In the genomic region with DNA sequence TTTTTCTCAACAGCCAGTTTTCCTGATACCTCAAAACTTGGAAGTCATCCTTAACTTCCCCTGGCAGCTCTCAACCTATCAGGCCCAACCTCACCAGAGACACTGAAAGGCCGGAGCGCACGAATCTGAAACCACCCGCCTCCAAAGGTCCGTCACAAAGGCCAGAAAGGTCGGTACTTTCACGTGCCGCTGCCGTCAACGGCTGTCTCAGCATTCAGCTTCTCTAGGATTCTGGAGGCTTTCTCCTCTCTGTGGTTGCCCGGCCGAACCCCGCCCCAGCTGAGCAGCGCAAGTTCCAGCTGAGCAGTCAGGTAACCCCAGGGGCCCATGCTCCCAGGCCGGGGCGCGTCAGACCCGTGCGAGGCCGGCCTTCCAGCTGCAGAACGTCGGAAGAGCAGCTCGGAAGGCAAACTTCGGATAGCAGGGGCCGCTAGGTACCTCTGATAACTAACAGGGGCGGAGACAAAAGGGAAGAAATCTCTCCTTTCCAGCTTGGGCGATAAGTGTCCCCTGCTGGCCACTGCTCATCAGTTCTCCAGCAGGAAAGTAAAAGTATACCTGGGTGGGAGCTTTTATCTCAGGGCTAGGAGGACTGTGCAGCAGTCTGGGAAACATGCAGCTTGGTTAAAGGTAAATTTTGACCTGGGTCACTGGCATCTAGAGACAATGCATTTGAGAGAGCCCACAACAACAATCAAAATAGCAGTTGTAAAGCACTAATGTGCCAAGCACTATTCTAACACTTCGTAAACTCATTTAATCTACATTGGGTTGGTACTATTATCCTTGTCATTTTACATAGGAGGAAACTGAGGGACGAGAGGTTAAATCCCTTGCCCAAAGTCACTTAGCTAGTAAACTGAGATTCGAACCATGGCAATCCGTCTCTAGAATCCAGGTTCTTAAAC, we compare ENCODE assay signal across 1 cellular context.
A peak's percentile ranks its signal among the peaks of the same experiment; 100 is the strongest.
TF ChIP-seq lines count a peak whose summit lies in the region.

No MANE protein-coding gene starts in this region.

TF ChIP-seq in A549, 52 proteins besides CTCF, POLR2A, EP300 and RAD21:
- TF ChIP-seq MAZ (IDR thresholded peaks at IDR 0.05; ENCODE audit: borderline replicate concordance, low read depth, low read length) (no peak), SREBF2 (IDR thresholded peaks at IDR 0.05) (no peak), RFX5 (IDR thresholded peaks at IDR 0.05) (no peak), BHLHE40 (IDR thresholded peaks at IDR 0.05; ENCODE audit: low read depth, low read length) (peak; percentile 98), MAFK (IDR thresholded peaks at IDR 0.05; ENCODE audit: partially characterized antibody) (no peak), NPAS2 (CRISPR knock-in tag; IDR thresholded peaks at IDR 0.05; ENCODE audit: borderline replicate concordance) (no peak), USF2 (IDR thresholded peaks at IDR 0.05) (peak; percentile 39; the same call in 1 of the 2 replicates), PHF8 (IDR thresholded peaks at IDR 0.05; ENCODE audit: borderline replicate concordance, low read depth) (no peak), TP53 (CRISPR knock-in tag; IDR thresholded peaks at IDR 0.05) (no peak), HES2 (IDR thresholded peaks at IDR 0.05) (no peak), MYC (IDR thresholded peaks at IDR 0.05; ENCODE audit: borderline replicate concordance, low read length) (no peak), HOXA7 (CRISPR knock-in tag; IDR thresholded peaks at IDR 0.05) (no peak), HDAC2 (IDR thresholded peaks at IDR 0.05) (no peak), ZC3H11A (IDR thresholded peaks at IDR 0.05) (no peak), MAX (IDR thresholded peaks at IDR 0.05) (peak; percentile 98), GATA3 (IDR thresholded peaks at IDR 0.05; ENCODE audit: borderline replicate concordance) (no peak; the same call in 1 of the 2 replicates), RARB (CRISPR knock-in tag; IDR thresholded peaks at IDR 0.05) (no peak), FOSL2 (IDR thresholded peaks at IDR 0.05) (no peak), FOSL2 (CRISPR knock-in tag; IDR thresholded peaks at IDR 0.05) (no peak), NR3C1 (IDR thresholded peaks at IDR 0.05) (no peak), EHF (CRISPR knock-in tag; IDR thresholded peaks at IDR 0.05) (no peak), SMC3 (IDR thresholded peaks at IDR 0.05) (peak; percentile 31; the same call in 1 of the 3 replicates), EHMT2 (IDR thresholded peaks at IDR 0.05; ENCODE audit: low read depth) (no peak), HEYL (CRISPR knock-in tag; IDR thresholded peaks at IDR 0.05) (no peak), BCL3 (IDR thresholded peaks at IDR 0.05) (no peak), JUN (IDR thresholded peaks at IDR 0.05) (peak in 1 of 2 experiments; percentile 58; a peak in 1 of 5 replicates), CEBPB (IDR thresholded peaks at IDR 0.05) (no peak)
- TF ChIP-seq, protein P1, sequence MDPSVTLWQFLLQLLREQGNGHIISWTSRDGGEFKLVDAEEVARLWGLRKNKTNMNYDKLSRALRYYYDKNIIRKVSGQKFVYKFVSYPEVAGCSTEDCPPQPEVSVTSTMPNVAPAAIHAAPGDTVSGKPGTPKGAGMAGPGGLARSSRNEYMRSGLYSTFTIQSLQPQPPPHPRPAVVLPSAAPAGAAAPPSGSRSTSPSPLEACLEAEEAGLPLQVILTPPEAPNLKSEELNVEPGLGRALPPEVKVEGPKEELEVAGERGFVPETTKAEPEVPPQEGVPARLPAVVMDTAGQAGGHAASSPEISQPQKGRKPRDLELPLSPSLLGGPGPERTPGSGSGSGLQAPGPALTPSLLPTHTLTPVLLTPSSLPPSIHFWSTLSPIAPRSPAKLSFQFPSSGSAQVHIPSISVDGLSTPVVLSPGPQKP (IDR thresholded peaks at IDR 0.05; ENCODE audit: low read depth, low read length) = no peak
- TF ChIP-seq, protein P2, sequence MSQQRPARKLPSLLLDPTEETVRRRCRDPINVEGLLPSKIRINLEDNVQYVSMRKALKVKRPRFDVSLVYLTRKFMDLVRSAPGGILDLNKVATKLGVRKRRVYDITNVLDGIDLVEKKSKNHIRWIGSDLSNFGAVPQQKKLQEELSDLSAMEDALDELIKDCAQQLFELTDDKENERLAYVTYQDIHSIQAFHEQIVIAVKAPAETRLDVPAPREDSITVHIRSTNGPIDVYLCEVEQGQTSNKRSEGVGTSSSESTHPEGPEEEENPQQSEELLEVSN (IDR thresholded peaks at IDR 0.05; ENCODE audit: borderline replicate concordance, low read depth) = peak; percentile 90
